In the genomic region with DNA sequence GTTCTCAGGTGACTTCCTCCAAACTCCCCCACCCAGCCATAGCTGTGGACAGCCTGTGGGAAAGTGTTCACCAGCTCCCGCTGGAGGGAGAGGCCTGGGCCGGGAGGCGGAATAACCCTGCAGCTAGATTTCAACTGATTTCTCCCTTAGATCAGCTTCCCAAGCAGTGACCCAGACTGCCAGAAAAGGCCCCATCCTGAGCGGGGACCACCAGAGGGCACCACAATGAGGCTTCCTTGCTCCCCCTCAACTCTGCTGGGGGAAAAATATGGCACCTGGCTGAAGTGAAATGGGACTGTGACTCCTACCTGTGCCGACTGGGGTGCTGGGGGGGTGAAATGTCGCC, we compare ENCODE assay signal across 1 cellular context.
TF ChIP-seq lines count a peak whose summit lies in the region.

No MANE protein-coding gene starts in this region.

TF ChIP-seq in HepG2, 621 proteins besides CTCF, POLR2A, EP300 and RAD21:
- TF ChIP-seq, protein P1, sequence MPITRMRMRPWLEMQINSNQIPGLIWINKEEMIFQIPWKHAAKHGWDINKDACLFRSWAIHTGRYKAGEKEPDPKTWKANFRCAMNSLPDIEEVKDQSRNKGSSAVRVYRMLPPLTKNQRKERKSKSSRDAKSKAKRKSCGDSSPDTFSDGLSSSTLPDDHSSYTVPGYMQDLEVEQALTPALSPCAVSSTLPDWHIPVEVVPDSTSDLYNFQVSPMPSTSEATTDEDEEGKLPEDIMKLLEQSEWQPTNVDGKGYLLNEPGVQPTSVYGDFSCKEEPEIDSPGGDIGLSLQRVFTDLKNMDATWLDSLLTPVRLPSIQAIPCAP (CRISPR knock-in tag; IDR thresholded peaks at IDR 0.05; ENCODE audit: low read depth): no peak
- TF ChIP-seq, protein P2, sequence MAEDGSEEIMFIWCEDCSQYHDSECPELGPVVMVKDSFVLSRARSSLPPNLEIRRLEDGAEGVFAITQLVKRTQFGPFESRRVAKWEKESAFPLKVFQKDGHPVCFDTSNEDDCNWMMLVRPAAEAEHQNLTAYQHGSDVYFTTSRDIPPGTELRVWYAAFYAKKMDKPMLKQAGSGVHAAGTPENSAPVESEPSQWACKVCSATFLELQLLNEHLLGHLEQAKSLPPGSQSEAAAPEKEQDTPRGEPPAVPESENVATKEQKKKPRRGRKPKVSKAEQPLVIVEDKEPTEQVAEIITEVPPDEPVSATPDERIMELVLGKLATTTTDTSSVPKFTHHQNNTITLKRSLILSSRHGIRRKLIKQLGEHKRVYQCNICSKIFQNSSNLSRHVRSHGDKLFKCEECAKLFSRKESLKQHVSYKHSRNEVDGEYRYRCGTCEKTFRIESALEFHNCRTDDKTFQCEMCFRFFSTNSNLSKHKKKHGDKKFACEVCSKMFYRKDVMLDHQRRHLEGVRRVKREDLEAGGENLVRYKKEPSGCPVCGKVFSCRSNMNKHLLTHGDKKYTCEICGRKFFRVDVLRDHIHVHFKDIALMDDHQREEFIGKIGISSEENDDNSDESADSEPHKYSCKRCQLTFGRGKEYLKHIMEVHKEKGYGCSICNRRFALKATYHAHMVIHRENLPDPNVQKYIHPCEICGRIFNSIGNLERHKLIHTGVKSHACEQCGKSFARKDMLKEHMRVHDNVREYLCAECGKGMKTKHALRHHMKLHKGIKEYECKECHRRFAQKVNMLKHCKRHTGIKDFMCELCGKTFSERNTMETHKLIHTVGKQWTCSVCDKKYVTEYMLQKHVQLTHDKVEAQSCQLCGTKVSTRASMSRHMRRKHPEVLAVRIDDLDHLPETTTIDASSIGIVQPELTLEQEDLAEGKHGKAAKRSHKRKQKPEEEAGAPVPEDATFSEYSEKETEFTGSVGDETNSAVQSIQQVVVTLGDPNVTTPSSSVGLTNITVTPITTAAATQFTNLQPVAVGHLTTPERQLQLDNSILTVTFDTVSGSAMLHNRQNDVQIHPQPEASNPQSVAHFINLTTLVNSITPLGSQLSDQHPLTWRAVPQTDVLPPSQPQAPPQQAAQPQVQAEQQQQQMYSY (CRISPR knock-in tag; IDR thresholded peaks at IDR 0.05): peak; percentile 91
